Comparison of ENCODE assay signal across 8 cellular contexts in genomic region chr1:234597894-234598293, GRCh38.
DNase-seq lines count a peak whose midpoint lies in the region; ATAC-seq, FAIRE-seq and TF ChIP-seq lines count a peak whose summit lies in the region.

No MANE protein-coding gene starts in this region.

- peak; percentile 62 for FAIRE-seq in A204.1 (lab: Jason Lieb, UNC)

- ATAC-seq in GM21737 (IDR thresholded peaks at IDR 0.05; ENCODE audit: unreplicated experiment) = no peak

- TF ChIP-seq CTCF in GM12873 (IDR thresholded peaks at IDR 0.05; ENCODE audit: insufficient read depth, low read depth, low read length, missing control alignments) = peak; percentile 70
- TF ChIP-seq CTCF in foreskin fibroblast (IDR thresholded peaks at IDR 0.05; ENCODE audit: low read depth, low read length) = peak; percentile 65

- H3K4me3 ChIP-seq in foreskin fibroblast (ENCODE audit: low read depth in 1 of 2, low read length in 2 of 2) = no peak overlapping the region

- DNase-seq in NCI-H69 (lab: John Stamatoyannopoulos, UW) = peak; percentile 79
- peak; percentile 52 for DNase-seq in activated T-cell treated with anti-CD3 and anti-CD28 coated beads, Interleukin-2, amount 50 U/mL, for 1 hour
- DNase-seq in foreskin fibroblast = peak in 1 of 2 donors; percentile 77
- DNase-seq in stimulated activated CD4-positive, alpha-beta T cell treated with anti-CD3 and anti-CD28 coated beads, Interleukin-12 subunit alpha, Interleukin-12 subunit beta, amount 100 ng/mL, for 4 hours = peak; percentile 36
- no peak for DNase-seq in NCI-H128 (lab: John Stamatoyannopoulos, UW; ENCODE audit: unreplicated experiment)
